Comparison of ENCODE assay signal across 37 cellular contexts in the genomic region with DNA sequence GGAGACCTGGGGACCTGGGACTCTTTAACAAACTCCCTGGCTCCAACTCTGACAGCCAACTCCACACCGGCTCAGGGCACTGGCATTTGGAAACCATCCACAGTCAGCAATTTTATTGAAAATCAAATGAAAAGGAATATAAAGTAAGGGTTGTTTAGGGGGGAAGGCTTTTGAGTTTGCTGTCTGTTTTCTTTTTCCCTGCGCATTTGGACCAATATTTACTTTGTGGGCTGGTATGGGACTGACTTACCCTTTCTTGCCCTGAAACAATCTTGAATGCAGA. TPM values are rescaled to one million over a fixed set of nuclear protein-coding genes. Genes with fewer than 3 reads are reported as not detected.
"Had no signal": no experiment of that assay in that cellular context is flagged by ENCODE, and none has a peak within 500 bp of the region (broad histone marks: within the 10 kb centered on the region; RNA-seq: fewer than 3 reads in every experiment).

No MANE protein-coding gene starts in this region.

- H3K9me3 ChIP-seq: MG63 had no signal

- FAIRE-seq: bronchial epithelial cell, RCC 7860 had no signal

- ATAC-seq: activated CD8-positive, alpha-beta memory T cell treated with anti-CD3 and anti-CD28 coated beads, Interleukin-2, amount 10 ng/mL, durations not matched to agents 7 days and 5 days; activated naive CD8-positive, alpha-beta T cell treated with anti-CD3 and anti-CD28 coated beads, Interleukin-2, amount 50 U/mL, for 24 hours; Right ventricle myocardium inferior; SK-N-SH treated with all-trans-retinoic acid at 6 μM for 48 hours had no signal

- H3K27ac ChIP-seq: RWPE1, WERI-Rb-1 had no signal

- H3K4me1 Mint-ChIP-seq: activated CD4-positive, alpha-beta memory T cell treated with anti-CD3 and anti-CD28 coated beads, Interleukin-2, amount 10 ng/mL, durations not matched to agents 7 days and 5 days; activated CD8-positive, alpha-beta memory T cell treated with anti-CD3 and anti-CD28 coated beads, Interleukin-2, amount 10 ng/mL, durations not matched to agents 7 days and 5 days; activated naive CD4-positive, alpha-beta T cell treated with anti-CD3 and anti-CD28 coated beads, Interleukin-2, amount 10 ng/mL, durations not matched to agents 7 days and 5 days; activated naive CD8-positive, alpha-beta T cell treated with anti-CD3 and anti-CD28 coated beads, Interleukin-2, amount 50 U/mL, for 24 hours had no signal

- H3K27me3 ChIP-seq: MG63 had no signal

- H3K4me3 Mint-ChIP-seq: activated CD4-positive, alpha-beta memory T cell treated with anti-CD3 and anti-CD28 coated beads, Interleukin-2, amount 10 ng/mL, durations not matched to agents 7 days and 5 days; activated CD8-positive, alpha-beta memory T cell treated with anti-CD3 and anti-CD28 coated beads, Interleukin-2, amount 10 ng/mL, durations not matched to agents 7 days and 5 days; activated naive CD4-positive, alpha-beta T cell treated with anti-CD3 and anti-CD28 coated beads, Interleukin-2, amount 10 ng/mL, durations not matched to agents 7 days and 5 days; activated naive CD8-positive, alpha-beta T cell; activated naive CD8-positive, alpha-beta T cell treated with anti-CD3 and anti-CD28 coated beads, Interleukin-2, amount 50 U/mL, for 24 hours; brain had no signal

- H3K9me3 Mint-ChIP-seq: activated CD4-positive, alpha-beta memory T cell treated with anti-CD3 and anti-CD28 coated beads, Interleukin-2, amount 10 ng/mL, durations not matched to agents 7 days and 5 days had no signal

- DNase-seq: activated CD4-positive, alpha-beta memory T cell treated with anti-CD3 and anti-CD28 coated beads, Interleukin-2, amount 10 ng/mL, durations not matched to agents 7 days and 5 days; activated CD4-positive, alpha-beta T cell treated with anti-CD3 and anti-CD28 coated beads for 1 hour; activated CD4-positive, alpha-beta T cell treated with anti-CD3 and anti-CD28 coated beads for 48 hours; activated CD4-positive, CD25-positive, alpha-beta regulatory T cell; activated CD8-positive, alpha-beta memory T cell treated with anti-CD3 and anti-CD28 coated beads for 24 hours; activated CD8-positive, alpha-beta memory T cell treated with anti-CD3 and anti-CD28 coated beads, Interleukin-2, amount 10 ng/mL, durations not matched to agents 7 days and 5 days; activated CD8-positive, alpha-beta memory T cell treated with anti-CD3 and anti-CD28 coated beads, Interleukin-2, amount 50 U/mL, for 48 hours; activated effector memory CD4-positive, alpha-beta T cell treated with Interleukin-2 at 50 U/mL for 16 hours; activated naive CD4-positive, alpha-beta T cell treated with anti-CD3 and anti-CD28 coated beads, Interleukin-2, amount 10 ng/mL, durations not matched to agents 7 days and 5 days; activated naive CD8-positive, alpha-beta T cell treated with anti-CD3 and anti-CD28 coated beads, Interleukin-2, amount 50 U/mL, for 24 hours; activated T-cell treated with anti-CD3 and anti-CD28 coated beads, Interleukin-2, amount 50 U/mL, for 48 hours; anterior cingulate cortex; caudate nucleus; Kasumi-1; MG63; NCI-H1048; NCI-H1105 treated with DMSO at 0.1 percent for 48 hours; NCI-H1436; NCI-H1694; NCI-H1930; NCI-H2081 treated with DMSO at 0.1 percent for 48 hours; NCI-H345; NCI-H524 treated with DMSO at 0.1 percent for 48 hours; SIG-M5; T-helper 1 cell; T-helper 2 cell; T-helper 9 cell; WERI-Rb-1 had no signal

- H3K27me3 Mint-ChIP-seq: activated naive CD8-positive, alpha-beta T cell had no signal

- H3K27ac Mint-ChIP-seq: activated CD4-positive, alpha-beta memory T cell treated with anti-CD3 and anti-CD28 coated beads, Interleukin-2, amount 10 ng/mL, durations not matched to agents 7 days and 5 days; activated CD8-positive, alpha-beta memory T cell treated with anti-CD3 and anti-CD28 coated beads, Interleukin-2, amount 10 ng/mL, durations not matched to agents 7 days and 5 days; activated naive CD4-positive, alpha-beta T cell treated with anti-CD3 and anti-CD28 coated beads, Interleukin-2, amount 10 ng/mL, durations not matched to agents 7 days and 5 days; activated naive CD8-positive, alpha-beta T cell; activated naive CD8-positive, alpha-beta T cell treated with anti-CD3 and anti-CD28 coated beads, Interleukin-2, amount 50 U/mL, for 24 hours; brain had no signal

- H3K36me3 Mint-ChIP-seq: activated CD8-positive, alpha-beta memory T cell treated with anti-CD3 and anti-CD28 coated beads, Interleukin-2, amount 10 ng/mL, durations not matched to agents 7 days and 5 days; activated naive CD4-positive, alpha-beta T cell treated with anti-CD3 and anti-CD28 coated beads, Interleukin-2, amount 10 ng/mL, durations not matched to agents 7 days and 5 days; activated naive CD8-positive, alpha-beta T cell had no signal

- H3K4me3 ChIP-seq: MG63 had no signal

- H3K36me3 ChIP-seq: MG63, WERI-Rb-1 had no signal

RNA-seq across cellular contexts. Expression of gene CTRC, which starts 44.0 kb away (rescaled TPM):
- total RNA-seq: bronchial epithelial cell, NCI-H460, Right ventricle myocardium inferior, SK-MEL-5 had no signal
